ENCODE assay signal across 8 cellular contexts in genomic region chr11:73404048-73404447, GRCh38. TPM values are rescaled to one million over a fixed set of nuclear protein-coding genes. Genes with fewer than 3 reads are reported as not detected.
DNase-seq lines count a peak whose midpoint lies in the region; ATAC-seq and TF ChIP-seq lines count a peak whose summit lies in the region.

No MANE protein-coding gene starts in this region.

- H3K4me2 ChIP-seq in DND-41 (ENCODE audit: insufficient read depth, low read length) (no peak overlapping the region), hepatocyte (no peak overlapping the region), smooth muscle cell (no peak overlapping the region)

- H3K79me2 ChIP-seq in DND-41 (ENCODE audit: insufficient read depth, low read length): no peaks in the 10 kb centered on the region
- H3K79me2 ChIP-seq in hepatocyte: no peaks in the 10 kb centered on the region
- H3K79me2 ChIP-seq in smooth muscle cell (ENCODE audit: low read depth): no peaks in the 10 kb centered on the region

- H3K4me1 ChIP-seq in DND-41 (ENCODE audit: insufficient read depth, low read length) (no peaks in the 10 kb centered on the region), adrenal gland (replicated peaks in 1 of 2) (no peaks in the 10 kb centered on the region), hepatocyte (ENCODE audit: insufficient read depth) (no peaks in the 10 kb centered on the region), smooth muscle cell (ENCODE audit: low read depth) (no peaks in the 10 kb centered on the region)

- H2AFZ ChIP-seq in DND-41 (ENCODE audit: low read depth, low read length) (no peak overlapping the region), hepatocyte (no peak overlapping the region), smooth muscle cell (ENCODE audit: low read depth) (no peak overlapping the region)

- intact Hi-C loops in adrenal gland (cut with DNase I): loop anchor here in 1 of 2 donors (2.0 kb wide), 1 partner anchor 257 kb away; no protein-coding TSS in a partner anchor

- ATAC-seq in DND-41 (ENCODE audit: insufficient read depth, low read depth) (peak; percentile 35; the same call in 1 of the 3 replicates), GM18868 (IDR thresholded peaks at IDR 0.05; ENCODE audit: unreplicated experiment) (no peak), HG03097 (IDR thresholded peaks at IDR 0.05; ENCODE audit: low FRiP score, unreplicated experiment) (no peak)

- no peaks in the 10 kb centered on the region for H4K20me1 ChIP-seq in DND-41 (ENCODE audit: insufficient read depth, low read length)
- no peaks in the 10 kb centered on the region for H4K20me1 ChIP-seq in hepatocyte (ENCODE audit: insufficient read depth, poor library complexity, severe bottlenecking)
- H4K20me1 ChIP-seq in smooth muscle cell (ENCODE audit: low read depth): no peaks in the 10 kb centered on the region

- H3K9ac ChIP-seq in DND-41 (ENCODE audit: low read depth, low read length) (no peak overlapping the region), smooth muscle cell (ENCODE audit: low read depth) (no peak overlapping the region)

- H3K9me2 ChIP-seq in hepatocyte (replicated peaks; ENCODE audit: insufficient read depth): no peaks in the 10 kb centered on the region

- H3K9me3 ChIP-seq in DND-41 (ENCODE audit: insufficient read depth, low read length, severe bottlenecking): no peaks in the 10 kb centered on the region
- no peaks in the 10 kb centered on the region for H3K9me3 ChIP-seq in MG63
- H3K9me3 ChIP-seq in adrenal gland (replicated peaks in 1 of 3): no peaks in the 10 kb centered on the region
- H3K9me3 ChIP-seq in hepatocyte (ENCODE audit: low read depth): no peaks in the 10 kb centered on the region
- no peaks in the 10 kb centered on the region for H3K9me3 ChIP-seq in smooth muscle cell (replicated peaks; ENCODE audit: low read depth)

- 40 to 47% (median 44%) methylated on average over 4 of the region's 4 CpGs for WGBS in adrenal gland, 4 donors
- 70% methylated on average over 4 of the region's 4 CpGs for WGBS in hepatocyte (ENCODE audit: low lambda C conversion rate, missing lambda C conversion rate)
- WGBS in smooth muscle cell (ENCODE audit: low lambda C conversion rate): 79% methylated on average over 4 of the region's 4 CpGs

- H3F3A ChIP-seq in smooth muscle cell (ENCODE audit: low read depth): no peaks in the 10 kb centered on the region

- DNase-seq in DND-41 (peak; percentile 26), MG63 (peak; percentile 34), adrenal gland (peak; percentile 70 to 92 (median 81)), hepatocyte (ENCODE audit: low spot score) (peak; percentile 74), smooth muscle cell (lab: John Stamatoyannopoulos, UW; ENCODE audit: unreplicated experiment) (no peak)
- DNase-seq in stimulated activated CD8-positive, alpha-beta memory T cell treated with anti-CD3 and anti-CD28 coated beads, Interleukin-4, amount 100 ng/mL, for 48 hours: no peak

- H3K4me3 ChIP-seq in DND-41 (ENCODE audit: low read depth in 1 of 2, low read length in 2 of 2) (no peak overlapping the region), MG63 (no peak overlapping the region), adrenal gland (no peak overlapping the region), hepatocyte (no peak overlapping the region), smooth muscle cell (no peak overlapping the region)

- TF ChIP-seq POLR2A in adrenal gland (IDR thresholded peaks at IDR 0.05): no peak

- no peak overlapping the region for H3K27ac ChIP-seq in DND-41 (ENCODE audit: low read length)
- H3K27ac ChIP-seq in adrenal gland: peak overlapping the region in 1 of 5 donors; percentile 23
- H3K27ac ChIP-seq in hepatocyte: no peak overlapping the region
- H3K27ac ChIP-seq in smooth muscle cell (ENCODE audit: low read depth): no peak overlapping the region

- no peaks in the 10 kb centered on the region for H3K27me3 ChIP-seq in DND-41 (ENCODE audit: insufficient read depth, low read length, poor library complexity)
- no peaks in the 10 kb centered on the region for H3K27me3 ChIP-seq in MG63
- H3K27me3 ChIP-seq in adrenal gland: no peaks in the 10 kb centered on the region
- no peaks in the 10 kb centered on the region for H3K27me3 ChIP-seq in hepatocyte
- no peaks in the 10 kb centered on the region for H3K27me3 ChIP-seq in smooth muscle cell (ENCODE audit: low read depth)

- peaks cover 39% of the 10 kb centered on the region for H3K36me3 ChIP-seq in DND-41 (ENCODE audit: insufficient read depth, low read length)
- peaks cover 12% of the 10 kb centered on the region for H3K36me3 ChIP-seq in MG63
- H3K36me3 ChIP-seq in adrenal gland (replicated peaks in 1 of 2): peaks cover 0 to 24% of the 10 kb centered on the region in 2 donors
- no peaks in the 10 kb centered on the region for H3K36me3 ChIP-seq in hepatocyte (replicated peaks; ENCODE audit: insufficient read depth, low read depth)
- no peaks in the 10 kb centered on the region for H3K36me3 ChIP-seq in smooth muscle cell (ENCODE audit: low read depth)

- TF ChIP-seq CTCF in DND-41 (IDR thresholded peaks at IDR 0.05; ENCODE audit: borderline replicate concordance, extremely low read depth, low read length, poor library complexity, severe bottlenecking) (peak; percentile 58), adrenal gland (IDR thresholded peaks at IDR 0.05) (peak; percentile 51 to 87 (median 82)), hepatocyte (IDR thresholded peaks at IDR 0.05; ENCODE audit: poor library complexity) (peak; percentile 61), smooth muscle cell (IDR thresholded peaks at IDR 0.05; ENCODE audit: borderline replicate concordance, insufficient read depth, poor library complexity, severe bottlenecking) (peak; percentile 46)

RNA-seq across cellular contexts. Expression of gene RELT, which starts 27.8 kb away (rescaled TPM):
- 3.2 and 5.0 TPM in 2 replicates for total RNA-seq in MG63 (2014; rRNA removed; shearing (Covaris generic); ENCODE audit: low replicate concordance)
- 1 to 10 TPM; 4.4 to 8.7 (median 6.4) TPM for total RNA-seq in adrenal gland
- polyA plus RNA-seq in adrenal gland: 1 to 10 TPM in 2 of 3 donors, under 1 TPM in 1; 0.73 to 4.7 (median 2.3) TPM
- 2.3 and 3.4 TPM in 2 replicates for total RNA-seq in hepatocyte
- polyA plus RNA-seq in hepatocyte: 1.6 and 2.7 TPM in 2 replicates
- 4.3 and 4.8 TPM in 2 replicates for total RNA-seq in smooth muscle cell
- 5.5 and 9.4 TPM in 2 replicates for polyA plus RNA-seq in smooth muscle cell

Comparison
In these comparisons a context has a peak if more than half of its experiments do, and no peak if none do; other contexts are left out.
1. DNase-seq: peak in DND-41 (single experiment), MG63 (single experiment), adrenal gland (7 of 7) and hepatocyte (single experiment); none in smooth muscle cell (single experiment) and stimulated activated CD8-positive, alpha-beta memory T cell treated with anti-CD3 and anti-CD28 coated beads, Interleukin-4, amount 100 ng/mL, for 48 hours (single experiment).
2. Peak in every context shown above with its lines, with median percentiles within 50 percentile points of each other: CTCF ChIP-seq.